ENCODE assay signal across 1 cellular context in genomic region chr11:3109921-3110706, GRCh38.
A peak's percentile ranks its signal among the peaks of the same experiment; 100 is the strongest.
TF ChIP-seq lines count a peak whose summit lies in the region.

No MANE protein-coding gene starts in this region.

TF ChIP-seq in HEK293, 187 proteins besides CTCF, POLR2A, EP300 and RAD21 (continued from another document):
- TF ChIP-seq ZBTB49 (tag by site-specific recombination; IDR thresholded peaks at IDR 0.05; ENCODE audit: low read depth), result no peak
- TF ChIP-seq ZNF341 (tag by site-specific recombination; IDR thresholded peaks at IDR 0.05; ENCODE audit: low read depth), result peak; percentile 66
